ENCODE assay signal across 1 cellular context in the genomic region with DNA sequence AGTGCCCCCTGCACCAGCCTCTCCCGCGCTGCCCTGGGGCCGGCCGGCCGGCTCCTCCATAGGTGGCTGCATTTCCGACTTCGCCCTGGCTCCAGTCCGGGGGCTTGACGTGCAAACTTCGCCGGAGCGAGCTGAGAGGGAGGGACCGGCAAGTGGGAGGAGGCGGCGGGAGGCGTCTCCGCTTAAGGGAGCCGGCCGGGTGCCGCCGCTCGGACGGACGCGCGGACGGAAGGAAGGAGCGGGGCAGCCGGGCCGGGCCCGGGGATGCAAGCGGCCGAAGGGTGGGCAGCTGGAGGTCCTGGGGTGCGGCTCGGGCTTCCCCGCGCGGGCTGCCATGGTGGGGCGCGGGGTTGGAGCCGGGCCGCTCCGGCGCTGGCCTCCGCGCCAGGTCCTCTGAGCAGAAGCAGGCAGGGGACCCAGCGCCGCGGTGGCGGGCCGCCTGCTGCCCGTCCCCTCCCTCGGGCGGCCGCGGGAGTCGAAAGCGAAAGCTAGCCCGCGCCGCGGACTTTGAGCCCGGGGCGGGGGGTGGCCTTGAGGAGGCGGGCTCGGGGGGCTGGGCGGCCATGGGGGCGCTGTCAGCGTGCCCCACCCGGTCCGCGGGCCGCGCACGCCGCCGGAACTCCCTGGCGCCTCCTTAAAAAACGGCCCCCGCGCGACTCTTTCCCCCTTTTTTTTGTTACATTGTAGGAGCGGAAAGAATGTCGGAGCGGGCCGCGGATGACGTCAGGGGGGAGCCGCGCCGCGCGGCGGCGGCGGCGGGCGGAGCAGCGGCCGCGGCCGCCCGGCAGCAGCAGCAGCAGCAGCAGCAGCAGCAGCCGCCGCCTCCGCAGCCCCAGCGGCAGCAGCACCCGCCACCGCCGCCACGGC.
TF ChIP-seq lines count a peak whose summit lies in the region.

A gene (minus strand): TSS at position 483 of the 867 bp plus-strand sequence.

TF ChIP-seq in HepG2, 621 proteins besides CTCF, POLR2A, EP300 and RAD21 (continued from another document and continues in another):
- TF ChIP-seq, protein P1, sequence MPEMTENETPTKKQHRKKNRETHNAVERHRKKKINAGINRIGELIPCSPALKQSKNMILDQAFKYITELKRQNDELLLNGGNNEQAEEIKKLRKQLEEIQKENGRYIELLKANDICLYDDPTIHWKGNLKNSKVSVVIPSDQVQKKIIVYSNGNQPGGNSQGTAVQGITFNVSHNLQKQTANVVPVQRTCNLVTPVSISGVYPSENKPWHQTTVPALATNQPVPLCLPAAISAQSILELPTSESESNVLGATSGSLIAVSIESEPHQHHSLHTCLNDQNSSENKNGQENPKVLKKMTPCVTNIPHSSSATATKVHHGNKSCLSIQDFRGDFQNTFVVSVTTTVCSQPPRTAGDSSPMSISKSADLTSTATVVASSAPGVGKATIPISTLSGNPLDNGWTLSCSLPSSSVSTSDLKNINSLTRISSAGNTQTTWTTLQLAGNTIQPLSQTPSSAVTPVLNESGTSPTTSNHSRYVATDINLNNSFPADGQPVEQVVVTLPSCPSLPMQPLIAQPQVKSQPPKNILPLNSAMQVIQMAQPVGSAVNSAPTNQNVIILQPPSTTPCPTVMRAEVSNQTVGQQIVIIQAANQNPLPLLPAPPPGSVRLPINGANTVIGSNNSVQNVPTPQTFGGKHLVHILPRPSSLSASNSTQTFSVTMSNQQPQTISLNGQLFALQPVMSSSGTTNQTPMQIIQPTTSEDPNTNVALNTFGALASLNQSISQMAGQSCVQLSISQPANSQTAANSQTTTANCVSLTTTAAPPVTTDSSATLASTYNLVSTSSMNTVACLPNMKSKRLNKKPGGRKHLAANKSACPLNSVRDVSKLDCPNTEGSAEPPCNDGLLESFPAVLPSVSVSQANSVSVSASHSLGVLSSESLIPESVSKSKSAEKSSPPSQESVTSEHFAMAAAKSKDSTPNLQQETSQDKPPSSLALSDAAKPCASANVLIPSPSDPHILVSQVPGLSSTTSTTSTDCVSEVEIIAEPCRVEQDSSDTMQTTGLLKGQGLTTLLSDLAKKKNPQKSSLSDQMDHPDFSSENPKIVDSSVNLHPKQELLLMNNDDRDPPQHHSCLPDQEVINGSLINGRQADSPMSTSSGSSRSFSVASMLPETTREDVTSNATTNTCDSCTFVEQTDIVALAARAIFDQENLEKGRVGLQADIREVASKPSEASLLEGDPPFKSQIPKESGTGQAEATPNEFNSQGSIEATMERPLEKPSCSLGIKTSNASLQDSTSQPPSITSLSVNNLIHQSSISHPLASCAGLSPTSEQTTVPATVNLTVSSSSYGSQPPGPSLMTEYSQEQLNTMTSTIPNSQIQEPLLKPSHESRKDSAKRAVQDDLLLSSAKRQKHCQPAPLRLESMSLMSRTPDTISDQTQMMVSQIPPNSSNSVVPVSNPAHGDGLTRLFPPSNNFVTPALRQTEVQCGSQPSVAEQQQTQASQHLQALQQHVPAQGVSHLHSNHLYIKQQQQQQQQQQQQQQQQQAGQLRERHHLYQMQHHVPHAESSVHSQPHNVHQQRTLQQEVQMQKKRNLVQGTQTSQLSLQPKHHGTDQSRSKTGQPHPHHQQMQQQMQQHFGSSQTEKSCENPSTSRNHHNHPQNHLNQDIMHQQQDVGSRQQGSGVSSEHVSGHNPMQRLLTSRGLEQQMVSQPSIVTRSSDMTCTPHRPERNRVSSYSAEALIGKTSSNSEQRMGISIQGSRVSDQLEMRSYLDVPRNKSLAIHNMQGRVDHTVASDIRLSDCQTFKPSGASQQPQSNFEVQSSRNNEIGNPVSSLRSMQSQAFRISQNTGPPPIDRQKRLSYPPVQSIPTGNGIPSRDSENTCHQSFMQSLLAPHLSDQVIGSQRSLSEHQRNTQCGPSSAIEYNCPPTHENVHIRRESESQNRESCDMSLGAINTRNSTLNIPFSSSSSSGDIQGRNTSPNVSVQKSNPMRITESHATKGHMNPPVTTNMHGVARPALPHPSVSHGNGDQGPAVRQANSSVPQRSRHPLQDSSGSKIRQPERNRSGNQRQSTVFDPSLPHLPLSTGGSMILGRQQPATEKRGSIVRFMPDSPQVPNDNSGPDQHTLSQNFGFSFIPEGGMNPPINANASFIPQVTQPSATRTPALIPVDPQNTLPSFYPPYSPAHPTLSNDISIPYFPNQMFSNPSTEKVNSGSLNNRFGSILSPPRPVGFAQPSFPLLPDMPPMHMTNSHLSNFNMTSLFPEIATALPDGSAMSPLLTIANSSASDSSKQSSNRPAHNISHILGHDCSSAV (CRISPR knock-in tag; IDR thresholded peaks at IDR 0.05; ENCODE audit: borderline replicate concordance) = no peak
- no peak; the same call in 1 of the 2 replicates for TF ChIP-seq MAF1 (CRISPR knock-in tag; IDR thresholded peaks at IDR 0.05; ENCODE audit: borderline replicate concordance)
- TF ChIP-seq, protein P2, sequence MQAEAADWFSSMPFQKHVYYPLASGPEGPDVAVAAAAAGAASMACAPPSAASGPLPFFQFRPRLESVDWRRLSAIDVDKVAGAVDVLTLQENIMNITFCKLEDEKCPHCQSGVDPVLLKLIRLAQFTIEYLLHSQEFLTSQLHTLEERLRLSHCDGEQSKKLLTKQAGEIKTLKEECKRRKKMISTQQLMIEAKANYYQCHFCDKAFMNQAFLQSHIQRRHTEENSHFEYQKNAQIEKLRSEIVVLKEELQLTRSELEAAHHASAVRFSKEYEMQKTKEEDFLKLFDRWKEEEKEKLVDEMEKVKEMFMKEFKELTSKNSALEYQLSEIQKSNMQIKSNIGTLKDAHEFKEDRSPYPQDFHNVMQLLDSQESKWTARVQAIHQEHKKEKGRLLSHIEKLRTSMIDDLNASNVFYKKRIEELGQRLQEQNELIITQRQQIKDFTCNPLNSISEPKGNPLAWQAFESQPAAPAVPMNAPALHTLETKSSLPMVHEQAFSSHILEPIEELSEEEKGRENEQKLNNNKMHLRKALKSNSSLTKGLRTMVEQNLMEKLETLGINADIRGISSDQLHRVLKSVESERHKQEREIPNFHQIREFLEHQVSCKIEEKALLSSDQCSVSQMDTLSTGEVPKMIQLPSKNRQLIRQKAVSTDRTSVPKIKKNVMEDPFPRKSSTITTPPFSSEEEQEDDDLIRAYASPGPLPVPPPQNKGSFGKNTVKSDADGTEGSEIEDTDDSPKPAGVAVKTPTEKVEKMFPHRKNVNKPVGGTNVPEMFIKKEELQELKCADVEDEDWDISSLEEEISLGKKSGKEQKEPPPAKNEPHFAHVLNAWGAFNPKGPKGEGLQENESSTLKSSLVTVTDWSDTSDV (CRISPR knock-in tag; IDR thresholded peaks at IDR 0.05) = no peak
- no peak for TF ChIP-seq ZNF713 (CRISPR knock-in tag; IDR thresholded peaks at IDR 0.05)
- no peak; the same call in 1 of the 2 replicates for TF ChIP-seq ZSCAN9 (CRISPR knock-in tag; IDR thresholded peaks at IDR 0.05; ENCODE audit: borderline replicate concordance)
- TF ChIP-seq, protein P3, sequence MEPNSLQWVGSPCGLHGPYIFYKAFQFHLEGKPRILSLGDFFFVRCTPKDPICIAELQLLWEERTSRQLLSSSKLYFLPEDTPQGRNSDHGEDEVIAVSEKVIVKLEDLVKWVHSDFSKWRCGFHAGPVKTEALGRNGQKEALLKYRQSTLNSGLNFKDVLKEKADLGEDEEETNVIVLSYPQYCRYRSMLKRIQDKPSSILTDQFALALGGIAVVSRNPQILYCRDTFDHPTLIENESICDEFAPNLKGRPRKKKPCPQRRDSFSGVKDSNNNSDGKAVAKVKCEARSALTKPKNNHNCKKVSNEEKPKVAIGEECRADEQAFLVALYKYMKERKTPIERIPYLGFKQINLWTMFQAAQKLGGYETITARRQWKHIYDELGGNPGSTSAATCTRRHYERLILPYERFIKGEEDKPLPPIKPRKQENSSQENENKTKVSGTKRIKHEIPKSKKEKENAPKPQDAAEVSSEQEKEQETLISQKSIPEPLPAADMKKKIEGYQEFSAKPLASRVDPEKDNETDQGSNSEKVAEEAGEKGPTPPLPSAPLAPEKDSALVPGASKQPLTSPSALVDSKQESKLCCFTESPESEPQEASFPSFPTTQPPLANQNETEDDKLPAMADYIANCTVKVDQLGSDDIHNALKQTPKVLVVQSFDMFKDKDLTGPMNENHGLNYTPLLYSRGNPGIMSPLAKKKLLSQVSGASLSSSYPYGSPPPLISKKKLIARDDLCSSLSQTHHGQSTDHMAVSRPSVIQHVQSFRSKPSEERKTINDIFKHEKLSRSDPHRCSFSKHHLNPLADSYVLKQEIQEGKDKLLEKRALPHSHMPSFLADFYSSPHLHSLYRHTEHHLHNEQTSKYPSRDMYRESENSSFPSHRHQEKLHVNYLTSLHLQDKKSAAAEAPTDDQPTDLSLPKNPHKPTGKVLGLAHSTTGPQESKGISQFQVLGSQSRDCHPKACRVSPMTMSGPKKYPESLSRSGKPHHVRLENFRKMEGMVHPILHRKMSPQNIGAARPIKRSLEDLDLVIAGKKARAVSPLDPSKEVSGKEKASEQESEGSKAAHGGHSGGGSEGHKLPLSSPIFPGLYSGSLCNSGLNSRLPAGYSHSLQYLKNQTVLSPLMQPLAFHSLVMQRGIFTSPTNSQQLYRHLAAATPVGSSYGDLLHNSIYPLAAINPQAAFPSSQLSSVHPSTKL (CRISPR knock-in tag; IDR thresholded peaks at IDR 0.05) = no peak; the same call in 1 of the 2 replicates
- TF ChIP-seq, protein P4, sequence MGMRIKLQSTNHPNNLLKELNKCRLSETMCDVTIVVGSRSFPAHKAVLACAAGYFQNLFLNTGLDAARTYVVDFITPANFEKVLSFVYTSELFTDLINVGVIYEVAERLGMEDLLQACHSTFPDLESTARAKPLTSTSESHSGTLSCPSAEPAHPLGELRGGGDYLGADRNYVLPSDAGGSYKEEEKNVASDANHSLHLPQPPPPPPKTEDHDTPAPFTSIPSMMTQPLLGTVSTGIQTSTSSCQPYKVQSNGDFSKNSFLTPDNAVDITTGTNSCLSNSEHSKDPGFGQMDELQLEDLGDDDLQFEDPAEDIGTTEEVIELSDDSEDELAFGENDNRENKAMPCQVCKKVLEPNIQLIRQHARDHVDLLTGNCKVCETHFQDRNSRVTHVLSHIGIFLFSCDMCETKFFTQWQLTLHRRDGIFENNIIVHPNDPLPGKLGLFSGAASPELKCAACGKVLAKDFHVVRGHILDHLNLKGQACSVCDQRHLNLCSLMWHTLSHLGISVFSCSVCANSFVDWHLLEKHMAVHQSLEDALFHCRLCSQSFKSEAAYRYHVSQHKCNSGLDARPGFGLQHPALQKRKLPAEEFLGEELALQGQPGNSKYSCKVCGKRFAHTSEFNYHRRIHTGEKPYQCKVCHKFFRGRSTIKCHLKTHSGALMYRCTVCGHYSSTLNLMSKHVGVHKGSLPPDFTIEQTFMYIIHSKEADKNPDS (CRISPR knock-in tag; IDR thresholded peaks at IDR 0.05) = no peak
- TF ChIP-seq, protein P5, sequence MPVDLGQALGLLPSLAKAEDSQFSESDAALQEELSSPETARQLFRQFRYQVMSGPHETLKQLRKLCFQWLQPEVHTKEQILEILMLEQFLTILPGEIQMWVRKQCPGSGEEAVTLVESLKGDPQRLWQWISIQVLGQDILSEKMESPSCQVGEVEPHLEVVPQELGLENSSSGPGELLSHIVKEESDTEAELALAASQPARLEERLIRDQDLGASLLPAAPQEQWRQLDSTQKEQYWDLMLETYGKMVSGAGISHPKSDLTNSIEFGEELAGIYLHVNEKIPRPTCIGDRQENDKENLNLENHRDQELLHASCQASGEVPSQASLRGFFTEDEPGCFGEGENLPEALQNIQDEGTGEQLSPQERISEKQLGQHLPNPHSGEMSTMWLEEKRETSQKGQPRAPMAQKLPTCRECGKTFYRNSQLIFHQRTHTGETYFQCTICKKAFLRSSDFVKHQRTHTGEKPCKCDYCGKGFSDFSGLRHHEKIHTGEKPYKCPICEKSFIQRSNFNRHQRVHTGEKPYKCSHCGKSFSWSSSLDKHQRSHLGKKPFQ (CRISPR knock-in tag; IDR thresholded peaks at IDR 0.05; ENCODE audit: insufficient replicate concordance) = no peak
- TF ChIP-seq, protein P6, sequence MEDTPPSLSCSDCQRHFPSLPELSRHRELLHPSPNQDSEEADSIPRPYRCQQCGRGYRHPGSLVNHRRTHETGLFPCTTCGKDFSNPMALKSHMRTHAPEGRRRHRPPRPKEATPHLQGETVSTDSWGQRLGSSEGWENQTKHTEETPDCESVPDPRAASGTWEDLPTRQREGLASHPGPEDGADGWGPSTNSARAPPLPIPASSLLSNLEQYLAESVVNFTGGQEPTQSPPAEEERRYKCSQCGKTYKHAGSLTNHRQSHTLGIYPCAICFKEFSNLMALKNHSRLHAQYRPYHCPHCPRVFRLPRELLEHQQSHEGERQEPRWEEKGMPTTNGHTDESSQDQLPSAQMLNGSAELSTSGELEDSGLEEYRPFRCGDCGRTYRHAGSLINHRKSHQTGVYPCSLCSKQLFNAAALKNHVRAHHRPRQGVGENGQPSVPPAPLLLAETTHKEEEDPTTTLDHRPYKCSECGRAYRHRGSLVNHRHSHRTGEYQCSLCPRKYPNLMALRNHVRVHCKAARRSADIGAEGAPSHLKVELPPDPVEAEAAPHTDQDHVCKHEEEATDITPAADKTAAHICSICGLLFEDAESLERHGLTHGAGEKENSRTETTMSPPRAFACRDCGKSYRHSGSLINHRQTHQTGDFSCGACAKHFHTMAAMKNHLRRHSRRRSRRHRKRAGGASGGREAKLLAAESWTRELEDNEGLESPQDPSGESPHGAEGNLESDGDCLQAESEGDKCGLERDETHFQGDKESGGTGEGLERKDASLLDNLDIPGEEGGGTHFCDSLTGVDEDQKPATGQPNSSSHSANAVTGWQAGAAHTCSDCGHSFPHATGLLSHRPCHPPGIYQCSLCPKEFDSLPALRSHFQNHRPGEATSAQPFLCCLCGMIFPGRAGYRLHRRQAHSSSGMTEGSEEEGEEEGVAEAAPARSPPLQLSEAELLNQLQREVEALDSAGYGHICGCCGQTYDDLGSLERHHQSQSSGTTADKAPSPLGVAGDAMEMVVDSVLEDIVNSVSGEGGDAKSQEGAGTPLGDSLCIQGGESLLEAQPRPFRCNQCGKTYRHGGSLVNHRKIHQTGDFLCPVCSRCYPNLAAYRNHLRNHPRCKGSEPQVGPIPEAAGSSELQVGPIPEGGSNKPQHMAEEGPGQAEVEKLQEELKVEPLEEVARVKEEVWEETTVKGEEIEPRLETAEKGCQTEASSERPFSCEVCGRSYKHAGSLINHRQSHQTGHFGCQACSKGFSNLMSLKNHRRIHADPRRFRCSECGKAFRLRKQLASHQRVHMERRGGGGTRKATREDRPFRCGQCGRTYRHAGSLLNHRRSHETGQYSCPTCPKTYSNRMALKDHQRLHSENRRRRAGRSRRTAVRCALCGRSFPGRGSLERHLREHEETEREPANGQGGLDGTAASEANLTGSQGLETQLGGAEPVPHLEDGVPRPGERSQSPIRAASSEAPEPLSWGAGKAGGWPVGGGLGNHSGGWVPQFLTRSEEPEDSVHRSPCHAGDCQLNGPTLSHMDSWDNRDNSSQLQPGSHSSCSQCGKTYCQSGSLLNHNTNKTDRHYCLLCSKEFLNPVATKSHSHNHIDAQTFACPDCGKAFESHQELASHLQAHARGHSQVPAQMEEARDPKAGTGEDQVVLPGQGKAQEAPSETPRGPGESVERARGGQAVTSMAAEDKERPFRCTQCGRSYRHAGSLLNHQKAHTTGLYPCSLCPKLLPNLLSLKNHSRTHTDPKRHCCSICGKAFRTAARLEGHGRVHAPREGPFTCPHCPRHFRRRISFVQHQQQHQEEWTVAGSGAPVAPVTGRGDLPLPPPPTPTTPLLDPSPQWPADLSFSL (CRISPR knock-in tag; IDR thresholded peaks at IDR 0.05) = no peak
- TF ChIP-seq ZNF652 (CRISPR knock-in tag; IDR thresholded peaks at IDR 0.05; ENCODE audit: borderline replicate concordance, low read depth) = no peak
- peak; percentile 33; the same call in 1 of the 2 replicates for TF ChIP-seq SNAI1 (CRISPR knock-in tag; IDR thresholded peaks at IDR 0.05; ENCODE audit: borderline replicate concordance)
